ENCODE assay signal across 19 cellular contexts in the genomic region with DNA sequence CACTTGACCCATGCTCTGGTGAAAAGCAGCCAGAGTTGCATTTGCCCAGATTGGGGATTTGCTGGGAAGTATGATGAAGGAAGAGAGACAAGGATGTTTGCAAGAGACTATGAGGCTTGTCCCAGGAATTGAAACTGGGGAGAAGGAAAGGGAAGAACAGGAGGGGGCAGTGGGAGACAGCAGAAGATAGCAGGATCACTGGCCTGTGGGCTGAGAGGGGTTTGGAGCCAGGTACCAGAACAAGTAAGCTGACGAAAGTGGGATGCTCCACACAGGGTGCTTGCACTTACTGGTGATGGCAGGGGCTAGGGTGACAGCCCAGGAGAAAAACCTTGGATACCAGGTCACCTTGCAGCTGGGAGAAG. TPM values are rescaled to one million over a fixed set of nuclear protein-coding genes. Genes with fewer than 3 reads are reported as not detected.
DNase-seq lines count a peak whose midpoint lies in the region; ATAC-seq, FAIRE-seq and TF ChIP-seq lines count a peak whose summit lies in the region.
"Had no signal": no experiment of that assay in that cellular context is flagged by ENCODE, and none has a peak within 500 bp of the region (broad histone marks: within the 10 kb centered on the region; RNA-seq: fewer than 3 reads in every experiment).

No MANE protein-coding gene starts in this region.

- H3K27me3 Mint-ChIP-seq in CD8-positive, alpha-beta T cell (ENCODE audit: low read depth), result no peaks in the 10 kb centered on the region
- H3K27me3 Mint-ChIP-seq in brain (peaks cover 5% of the 10 kb centered on the region), nephron (ENCODE audit: low read depth) (peaks cover 17% of the 10 kb centered on the region)
- H3K27me3 Mint-ChIP-seq in activated T-cell treated with anti-CD3 and anti-CD28 coated beads, Interleukin-2, amount 50 U/mL, for 72 hours (ENCODE audit: low read depth), result no peaks in the 10 kb centered on the region
- H3K27me3 Mint-ChIP-seq: CD4-positive, alpha-beta T cell had no signal

- FAIRE-seq in pancreas (lab: Jason Lieb, UNC), result no peak
- FAIRE-seq: A204.1, HTR-8/SVneo had no signal

- peak overlapping the region; percentile 93; the same call in 1 of the 2 replicates for H3K9ac ChIP-seq in KMS-11

- ATAC-seq in CD8-positive, alpha-beta T cell, result no peak
- no peak for ATAC-seq in activated T-cell treated with anti-CD3 and anti-CD28 coated beads, Interleukin-2, amount 50 U/mL, for 72 hours (replicated peaks in 1 of 2)
- no peak for ATAC-seq in pancreas

- peaks cover 40% of the 10 kb centered on the region for H3K4me1 Mint-ChIP-seq in CD8-positive, alpha-beta T cell (ENCODE audit: low read depth)
- H3K4me1 Mint-ChIP-seq in brain (peaks cover 36% of the 10 kb centered on the region), nephron (peaks cover 25% of the 10 kb centered on the region)
- peaks cover 39% of the 10 kb centered on the region for H3K4me1 Mint-ChIP-seq in activated T-cell treated with anti-CD3 and anti-CD28 coated beads, Interleukin-2, amount 50 U/mL, for 72 hours (ENCODE audit: low read depth)

- peaks cover 10% of the 10 kb centered on the region; the same call in 1 of the 2 replicates for H4K20me1 ChIP-seq in KMS-11 (ENCODE audit: insufficient read depth)

- peak overlapping the region; percentile 5 for H3K27ac Mint-ChIP-seq in CD8-positive, alpha-beta T cell
- H3K27ac Mint-ChIP-seq in brain (peak overlapping the region in 3 of 5 experiments; percentile 12 to 60 (median 43)), nephron (peak overlapping the region; percentile 5 to 27 (median 8))
- no peak overlapping the region for H3K27ac Mint-ChIP-seq in activated T-cell treated with anti-CD3 and anti-CD28 coated beads, Interleukin-2, amount 50 U/mL, for 72 hours
- H3K27ac Mint-ChIP-seq: CD4-positive, alpha-beta T cell; H9; IgD-negative memory B cell had no signal

- no peaks in the 10 kb centered on the region for H3K9me3 Mint-ChIP-seq in CD8-positive, alpha-beta T cell
- H3K9me3 Mint-ChIP-seq in brain (no peaks in the 10 kb centered on the region), nephron (no peaks in the 10 kb centered on the region)
- H3K9me3 Mint-ChIP-seq in activated T-cell treated with anti-CD3 and anti-CD28 coated beads, Interleukin-2, amount 50 U/mL, for 72 hours, result no peaks in the 10 kb centered on the region
- H3K9me3 Mint-ChIP-seq: CD4-positive, alpha-beta T cell; H9; IgD-negative memory B cell had no signal

- no peak overlapping the region for H3K27ac ChIP-seq in CD8-positive, alpha-beta T cell (ENCODE audit: low read depth, low read length)
- peak overlapping the region; percentile 94 for H3K27ac ChIP-seq in KMS-11
- H3K27ac ChIP-seq in pancreas, result no peak overlapping the region

- peaks cover 87% of the 10 kb centered on the region for H3K79me2 ChIP-seq in KMS-11 (ENCODE audit: insufficient read depth, low read depth)

- no peak overlapping the region for H2AFZ ChIP-seq in KMS-11 (ENCODE audit: low read depth)

- no peak overlapping the region for H3K4me3 ChIP-seq in CD8-positive, alpha-beta T cell (ENCODE audit: low read depth, low read length)
- H3K4me3 ChIP-seq in KMS-11 (IDR thresholded peaks at IDR 0.05; ENCODE audit: insufficient read depth, low read depth, low read length), result no peak overlapping the region
- no peak overlapping the region for H3K4me3 ChIP-seq in pancreas

- no peaks in the 10 kb centered on the region for H3K36me3 Mint-ChIP-seq in CD8-positive, alpha-beta T cell
- H3K36me3 Mint-ChIP-seq in brain (no peaks in the 10 kb centered on the region), nephron (ENCODE audit: low read depth) (no peaks in the 10 kb centered on the region)
- H3K36me3 Mint-ChIP-seq in activated T-cell treated with anti-CD3 and anti-CD28 coated beads, Interleukin-2, amount 50 U/mL, for 72 hours (ENCODE audit: insufficient read depth in 2 of 2), result no peaks in the 10 kb centered on the region
- H3K36me3 Mint-ChIP-seq: IgD-negative memory B cell had no signal

- H3K4me1 ChIP-seq in CD8-positive, alpha-beta T cell (ENCODE audit: insufficient read depth, low read length), result peaks cover 46% of the 10 kb centered on the region
- peaks cover 16% of the 10 kb centered on the region for H3K4me1 ChIP-seq in KMS-11 (ENCODE audit: low read depth, poor library complexity, severe bottlenecking)
- H3K4me1 ChIP-seq in pancreas, result peaks cover 9 to 11% (median 10%) of the 10 kb centered on the region in 3 donors

- no peaks in the 10 kb centered on the region for H3K36me3 ChIP-seq in CD8-positive, alpha-beta T cell (ENCODE audit: insufficient read depth, low read length)
- H3K36me3 ChIP-seq in KMS-11 (ENCODE audit: insufficient read depth), result no peaks in the 10 kb centered on the region
- no peaks in the 10 kb centered on the region for H3K36me3 ChIP-seq in pancreas

- CTCF ChIA-PET in CD8-positive, alpha-beta T cell (lab: Charles Lee), result no interaction called here

- WGBS in pancreas, 2 donors, result 85 to 100% methylated on average over 1 of the region's 1 CpG

- H3K4me3 Mint-ChIP-seq in CD8-positive, alpha-beta T cell, result no peak overlapping the region
- peak overlapping the region in 3 of 5 experiments; percentile 9 to 79 (median 43) for H3K4me3 Mint-ChIP-seq in brain
- peak overlapping the region in 2 of 3 experiments; percentile 70 to 76 for H3K4me3 Mint-ChIP-seq in nephron
- H3K4me3 Mint-ChIP-seq in activated T-cell treated with anti-CD3 and anti-CD28 coated beads, Interleukin-2, amount 50 U/mL, for 72 hours, result no peak overlapping the region

- no peak for TF ChIP-seq CTCF in CD8-positive, alpha-beta T cell (IDR thresholded peaks at IDR 0.05)
- no peak for TF ChIP-seq CTCF in KMS-11 (conservative IDR thresholded peaks at IDR 0.05; ENCODE audit: low read depth, low read length)
- no peak for TF ChIP-seq CTCF in brain (conservative IDR thresholded peaks at IDR 0.05)
- no peak for TF ChIP-seq CTCF in nephron (IDR thresholded peaks at IDR 0.05; ENCODE audit: unreplicated experiment in 3 of 3)
- no peak for TF ChIP-seq CTCF in pancreas (IDR thresholded peaks at IDR 0.05)

- intact Hi-C loops in CD8-positive, alpha-beta T cell (cut with DNase I, micrococcal nuclease), result loop anchor here (5.0 to 10.0 kb wide), 4 partner anchors 148 to 1103 kb away; partner anchors contain the start of genes GRK4 (in 2 of the 2), NOP14 (in 2 of the 2), HAUS3 (in 1 of the 2) and NELFA (in 1 of the 2)
- intact Hi-C loops in pancreas (cut with DNase I), result no loop called here

- H3K27me3 ChIP-seq in CD8-positive, alpha-beta T cell (ENCODE audit: insufficient read depth, low read length), result no peaks in the 10 kb centered on the region
- H3K27me3 ChIP-seq in KMS-11 (ENCODE audit: insufficient read depth, low read depth) (no peaks in the 10 kb centered on the region), pancreas (no peaks in the 10 kb centered on the region)

- POLR2A ChIA-PET in CD8-positive, alpha-beta T cell (lab: Charles Lee), result interaction anchor here (4.4 kb wide), 1 partner anchor 11 kb away, joined by 32 read pairs; the partner anchor contains the start of gene NSD2

- no peak overlapping the region; the same call in 1 of the 2 replicates for H3K4me2 ChIP-seq in KMS-11

- DNase-seq in CD8-positive, alpha-beta T cell, result no peak
- no peak for DNase-seq in activated T-cell treated with anti-CD3 and anti-CD28 coated beads, Interleukin-2, amount 50 U/mL, for 72 hours
- DNase-seq in NCI-H748 treated with DMSO at 0.1 percent for 48 hours (lab: John Stamatoyannopoulos, UW), result no peak
- no peak for DNase-seq in pancreas
- DNase-seq in foreskin melanocyte, result no peak
- DNase-seq: CD4-positive, alpha-beta T cell; DMS79; H9; MM.1S; NCI-H1105; NCI-H2081; NCI-H446 treated with DMSO at 0.1 percent for 48 hours; NCI-H69 had no signal

- no peaks in the 10 kb centered on the region for H3K9me3 ChIP-seq in CD8-positive, alpha-beta T cell (ENCODE audit: low read length)
- H3K9me3 ChIP-seq in pancreas, result no peaks in the 10 kb centered on the region

RNA-seq across cellular contexts. Expression of gene LETM1, which starts 3.4 kb away (rescaled TPM):
- 10 to 100 TPM; 22.7 to 25.9 TPM for total RNA-seq in CD8-positive, alpha-beta T cell
- 16.8 TPM for polyA plus RNA-seq in brain (ENCODE audit: insufficient read depth, low read depth, low replicate concordance)
- total RNA-seq in activated T-cell treated with anti-CD3 and anti-CD28 coated beads, Interleukin-2, amount 50 U/mL, for 72 hours, result 10 to 100 TPM; 28.2 to 40.3 TPM
- total RNA-seq in pancreas, result 10 to 100 TPM; 13.0 to 22.6 (median 19.3) TPM
- 10 to 100 TPM; 13.7 to 28.0 TPM for polyA plus RNA-seq in pancreas

RNA-seq across cellular contexts. Expression of gene NSD2, which starts 11.8 kb away (rescaled TPM):
- 10 to 100 TPM; 27.3 to 32.5 TPM for total RNA-seq in CD8-positive, alpha-beta T cell
- 72.8 TPM for polyA plus RNA-seq in brain (ENCODE audit: insufficient read depth, low read depth, low replicate concordance)
- total RNA-seq in activated T-cell treated with anti-CD3 and anti-CD28 coated beads, Interleukin-2, amount 50 U/mL, for 72 hours, result 100 to 1,000 TPM; 232 to 268 TPM
- 10 to 100 TPM; 20.0 to 36.6 (median 23.8) TPM for total RNA-seq in pancreas
- polyA plus RNA-seq in pancreas, result 10 to 100 TPM; 11.7 to 14.2 TPM

Comparison
In these comparisons a context has a peak if more than half of its experiments do, and no peak if none do; other contexts are left out.
1. H3K4me3 Mint-ChIP-seq: peak in brain (3 of 5) and nephron (2 of 3); none in CD8-positive, alpha-beta T cell (single experiment) and activated T-cell treated with anti-CD3 and anti-CD28 coated beads, Interleukin-2, amount 50 U/mL, for 72 hours (0 of 2).
2. RNA of gene NSD2, which starts 11.8 kb away (total RNA-seq): 232 to 268 TPM in activated T-cell treated with anti-CD3 and anti-CD28 coated beads, Interleukin-2, amount 50 U/mL, for 72 hours; 27.3 to 32.5 TPM in CD8-positive, alpha-beta T cell and 20.0 to 36.6 TPM in pancreas; every median in the first group is over 4 times any median in the second.
3. intact Hi-C loops: an anchor here in CD8-positive, alpha-beta T cell (5.0 to 10.0 kb wide); none called in pancreas.